ENCODE assay signal across 24 cellular contexts in the genomic region with DNA sequence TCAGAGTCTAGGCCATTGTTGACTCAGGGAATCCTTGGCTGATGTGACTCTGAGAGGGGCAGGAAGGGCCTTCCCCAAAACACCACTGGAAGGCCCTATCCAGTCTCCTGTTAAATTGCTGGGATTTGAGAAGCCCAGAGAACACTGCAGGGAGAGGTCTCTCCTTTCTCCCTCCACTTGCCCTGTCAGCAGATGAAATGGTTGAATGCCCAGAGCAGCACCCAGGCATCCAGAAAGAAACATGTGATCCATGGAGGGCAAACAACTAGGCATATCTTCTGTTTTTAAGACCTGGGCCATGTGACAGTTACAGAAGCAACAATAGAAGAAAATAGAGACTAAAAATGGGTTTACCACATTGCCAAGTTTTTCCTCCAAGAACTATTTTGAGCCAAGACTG.
"Had no signal": no experiment of that assay in that cellular context is flagged by ENCODE, and none has a peak within 500 bp of the region (broad histone marks: within the 10 kb centered on the region; RNA-seq: fewer than 3 reads in every experiment).

No MANE protein-coding gene starts in this region.

- H3K27ac ChIP-seq: colonic mucosa, epithelial cell of prostate, esophagus muscularis mucosa, foreskin keratinocyte, gastroesophageal sphincter, heart left ventricle, hepatocyte, left lung, lower lobe of right lung had no signal

- ATAC-seq: effector memory CD8-positive, alpha-beta T cell; foreskin keratinocyte; gastroesophageal sphincter; heart left ventricle; left colon; left lung; left ventricle myocardium superior; lower lobe of right lung; mucosa of descending colon had no signal

- H3K4me3 ChIP-seq: colonic mucosa, esophagus muscularis mucosa, gastroesophageal sphincter, heart left ventricle, hepatocyte, left lung, lower lobe of right lung, mucosa of descending colon had no signal

- H3K27ac Mint-ChIP-seq: dendritic cell treated with granulocyte-macrophage colony-stimulating factor and Interleukin-4, amounts not matched to agents 40 ng/mL and 50 ng/mL, for 4 days; effector memory CD8-positive, alpha-beta T cell; endodermal cell; immature natural killer cell; mesothelial cell of epicardium had no signal

- H3K4me3 Mint-ChIP-seq: dendritic cell treated with granulocyte-macrophage colony-stimulating factor and Interleukin-4, amounts not matched to agents 40 ng/mL and 50 ng/mL, for 4 days; effector memory CD8-positive, alpha-beta T cell; endodermal cell; immature natural killer cell; mesothelial cell of epicardium had no signal

- H3K27me3 Mint-ChIP-seq: dendritic cell treated with granulocyte-macrophage colony-stimulating factor and Interleukin-4, amounts not matched to agents 40 ng/mL and 50 ng/mL, for 4 days; effector memory CD8-positive, alpha-beta T cell had no signal

- H2AFZ ChIP-seq: hepatocyte had no signal

- H3K9me3 ChIP-seq: colonic mucosa, lower lobe of right lung, mucosa of descending colon had no signal

- H3K4me1 ChIP-seq: colonic mucosa, esophagus muscularis mucosa, foreskin keratinocyte, gastroesophageal sphincter, left lung, lower lobe of right lung had no signal

- H3K79me2 ChIP-seq: hepatocyte had no signal

- H3K36me3 ChIP-seq: colonic mucosa, esophagus muscularis mucosa, gastroesophageal sphincter, heart left ventricle, left lung, lower lobe of right lung had no signal

- H3K4me2 ChIP-seq: hepatocyte had no signal

- H3K36me3 Mint-ChIP-seq: immature natural killer cell, mesothelial cell of epicardium had no signal

- H3K27me3 ChIP-seq: colonic mucosa, esophagus muscularis mucosa, foreskin keratinocyte, gastroesophageal sphincter, heart left ventricle, hepatocyte, left lung had no signal

- H3K4me1 Mint-ChIP-seq: endodermal cell, immature natural killer cell, mesothelial cell of epicardium had no signal

- DNase-seq: colonic mucosa; cortex of kidney; effector CD8-positive, alpha-beta T cell; effector memory CD8-positive, alpha-beta T cell; endodermal cell; foreskin keratinocyte; heart left ventricle; hypothalamus; immature natural killer cell; islet precursor cell; kidney; kidney glomerular epithelial cell; left colon; left lung; left ventricle myocardium superior; lower lobe of right lung; mesenchymal stem cell; mucosa of descending colon had no signal
